In genomic region chr16:23148513-23149266, GRCh38 we compare ENCODE assay signal across 1 cellular context.
TF ChIP-seq lines count a peak whose summit lies in the region.

No MANE protein-coding gene starts in this region.

TF ChIP-seq in K562, 482 proteins besides CTCF, POLR2A, EP300 and RAD21 (continued from another document and continues in another):
- no peak for TF ChIP-seq SRF (CRISPR knock-in tag; IDR thresholded peaks at IDR 0.05)
- TF ChIP-seq GTF2B (IDR thresholded peaks at IDR 0.05; ENCODE audit: extremely low read depth, insufficient read length) = no peak
- peak; percentile 56; the same call in 1 of the 2 replicates for TF ChIP-seq RBFOX2 (IDR thresholded peaks at IDR 0.05; ENCODE audit: low read depth, low read length)
- no peak for TF ChIP-seq ETV6 (IDR thresholded peaks at IDR 0.05; ENCODE audit: borderline replicate concordance in 1 of 2, low read depth in 2 of 2, low read length in 1 of 2)
- no peak for TF ChIP-seq ETV6 (CRISPR knock-in tag; IDR thresholded peaks at IDR 0.05; ENCODE audit: borderline replicate concordance)
- no peak for TF ChIP-seq FOXP1 (CRISPR knock-in tag; IDR thresholded peaks at IDR 0.05)
- TF ChIP-seq ZNF740 (CRISPR knock-in tag; IDR thresholded peaks at IDR 0.05) = no peak
- no peak for TF ChIP-seq ZNF740 (tag; IDR thresholded peaks at IDR 0.05)
- TF ChIP-seq MLLT1 (IDR thresholded peaks at IDR 0.05) = no peak
- TF ChIP-seq TRIM28 (IDR thresholded peaks at IDR 0.05) = no peak
- TF ChIP-seq BRD9 (IDR thresholded peaks at IDR 0.05; ENCODE audit: low read depth, partially characterized antibody) = no peak
- no peak for TF ChIP-seq U2AF2 (optimal IDR thresholded peaks at IDR 0.05; ENCODE audit: low read depth, low read length)
- TF ChIP-seq XRCC4 (IDR thresholded peaks at IDR 0.05; ENCODE audit: extremely low read depth, insufficient read depth, insufficient read length) = no peak
- no peak for TF ChIP-seq ZNF436 (CRISPR knock-in tag; IDR thresholded peaks at IDR 0.05)
- no peak for TF ChIP-seq RAD51 (IDR thresholded peaks at IDR 0.05; ENCODE audit: borderline replicate concordance, low read depth)
- TF ChIP-seq ZNF24 (IDR thresholded peaks at IDR 0.05) = no peak; the same call in none of the 2 replicates
- TF ChIP-seq OTX1 (CRISPR knock-in tag; IDR thresholded peaks at IDR 0.05) = no peak
- no peak for TF ChIP-seq NELFE (IDR thresholded peaks at IDR 0.05; ENCODE audit: insufficient read depth, insufficient read length)
- TF ChIP-seq NR1H2 (CRISPR knock-in tag; IDR thresholded peaks at IDR 0.05) = no peak
- no peak for TF ChIP-seq ETV1 (tag; conservative IDR thresholded peaks at IDR 0.05; ENCODE audit: low read depth)
- no peak for TF ChIP-seq ZNF77 (CRISPR knock-in tag; IDR thresholded peaks at IDR 0.05)
- no peak for TF ChIP-seq KDM2B (CRISPR knock-in tag; IDR thresholded peaks at IDR 0.05)
- TF ChIP-seq ELK1 (CRISPR knock-in tag; IDR thresholded peaks at IDR 0.05) = no peak
- no peak for TF ChIP-seq PURB (CRISPR knock-in tag; IDR thresholded peaks at IDR 0.05; ENCODE audit: low read depth)
- no peak for TF ChIP-seq TEAD1 (CRISPR knock-in tag; IDR thresholded peaks at IDR 0.05)
- no peak for TF ChIP-seq ZNF12 (CRISPR knock-in tag; IDR thresholded peaks at IDR 0.05)
- peak; percentile 48; the same call in 1 of the 2 replicates for TF ChIP-seq ARID4B (CRISPR knock-in tag; IDR thresholded peaks at IDR 0.05)
- peak; percentile 13 to 49; a peak in 2 of 4 replicates for TF ChIP-seq MNT (conservative IDR thresholded peaks at IDR 0.05)
- no peak for TF ChIP-seq HMGXB4 (CRISPR knock-in tag; IDR thresholded peaks at IDR 0.05)
- no peak for TF ChIP-seq DACH1 (IDR thresholded peaks at IDR 0.05; ENCODE audit: partially characterized antibody)
- no peak for TF ChIP-seq NR3C1 (CRISPR knock-in tag; IDR thresholded peaks at IDR 0.05)
- no peak for TF ChIP-seq ZNF561 (CRISPR knock-in tag; conservative IDR thresholded peaks at IDR 0.05)
- no peak for TF ChIP-seq RREB1 (CRISPR knock-in tag; IDR thresholded peaks at IDR 0.05)
- no peak for TF ChIP-seq ZNF444 (CRISPR knock-in tag; IDR thresholded peaks at IDR 0.05)
- TF ChIP-seq ZNF224 (CRISPR knock-in tag; IDR thresholded peaks at IDR 0.05) = no peak
- peak; percentile 45; the same call in 1 of the 2 replicates for TF ChIP-seq CXXC5 (CRISPR knock-in tag; IDR thresholded peaks at IDR 0.05)
- TF ChIP-seq ZNF175 (CRISPR knock-in tag; IDR thresholded peaks at IDR 0.05; ENCODE audit: low read depth) = no peak
- no peak for TF ChIP-seq DNMT1 (IDR thresholded peaks at IDR 0.05)
- no peak for TF ChIP-seq SRSF1 (IDR thresholded peaks at IDR 0.05; ENCODE audit: low read depth, low read length)
- no peak for TF ChIP-seq KLF10 (CRISPR knock-in tag; IDR thresholded peaks at IDR 0.05)
- no peak for TF ChIP-seq XRCC5 (IDR thresholded peaks at IDR 0.05; ENCODE audit: low read depth, low read length)
- TF ChIP-seq CREB1 (IDR thresholded peaks at IDR 0.05) = no peak
- no peak for TF ChIP-seq CREB1 (CRISPR knock-in tag; IDR thresholded peaks at IDR 0.05)
- TF ChIP-seq RFX7 (CRISPR knock-in tag; IDR thresholded peaks at IDR 0.05) = no peak
- peak; percentile 1; the same call in 1 of the 2 replicates for TF ChIP-seq USF2 (CRISPR knock-in tag; IDR thresholded peaks at IDR 0.05)
- TF ChIP-seq TCF3 (CRISPR knock-in tag; IDR thresholded peaks at IDR 0.05) = 0 out of 2 replicates have a peak, but pooled peaks have one; percentile 34
- no peak for TF ChIP-seq FOXK1 (CRISPR knock-in tag; IDR thresholded peaks at IDR 0.05; ENCODE audit: borderline replicate concordance)
- TF ChIP-seq CBFA2T3 (IDR thresholded peaks at IDR 0.05) = peak; percentile 57
- TF ChIP-seq PCBP2 (IDR thresholded peaks at IDR 0.05; ENCODE audit: low read depth, low read length, poor library complexity, severe bottlenecking) = no peak
- no peak for TF ChIP-seq MXI1 (IDR thresholded peaks at IDR 0.05; ENCODE audit: low read depth, low read length)
- TF ChIP-seq CBX1 (IDR thresholded peaks at IDR 0.05; ENCODE audit: low read depth) = no peak
- TF ChIP-seq FUS (optimal IDR thresholded peaks at IDR 0.05; ENCODE audit: low read depth, low read length) = no peak
